8 cellular contexts compared by ENCODE assay signal in genomic region chr6:43668151-43669028, GRCh38. TPM values are rescaled to one million over a fixed set of nuclear protein-coding genes. Genes with fewer than 3 reads are reported as not detected.
A peak's percentile ranks its signal among the peaks of the same experiment; 100 is the strongest.
DNase-seq lines count a peak whose midpoint lies in the region; ATAC-seq and TF ChIP-seq lines count a peak whose summit lies in the region.

No MANE protein-coding gene starts in this region.

- H3K4me3 ChIP-seq in mucosa of descending colon = no peak overlapping the region

- H3K27me3 Mint-ChIP-seq in activated CD4-positive, alpha-beta T cell treated with anti-CD3 and anti-CD28 coated beads, Interleukin-2, amount 10 ng/mL, durations not matched to agents 7 days and 5 days = no peaks in the 10 kb centered on the region
- H3K27me3 Mint-ChIP-seq in endothelial cell (ENCODE audit: unreplicated experiment) = peaks cover 13% of the 10 kb centered on the region
- no peaks in the 10 kb centered on the region for H3K27me3 Mint-ChIP-seq in stimulated activated naive CD8-positive, alpha-beta T cell treated with anti-CD3 and anti-CD28 coated beads, Interleukin-15, amount 100 ng/mL, for 72 hours

- H3K36me3 Mint-ChIP-seq in activated CD4-positive, alpha-beta T cell treated with anti-CD3 and anti-CD28 coated beads, Interleukin-2, amount 10 ng/mL, durations not matched to agents 7 days and 5 days (ENCODE audit: low read depth) = peaks cover 19% of the 10 kb centered on the region
- peaks cover 7% of the 10 kb centered on the region for H3K36me3 Mint-ChIP-seq in endothelial cell (ENCODE audit: low read depth, unreplicated experiment)

- POLR2A ChIA-PET in activated CD4-positive, alpha-beta T cell treated with anti-CD3 and anti-CD28 coated beads, Interleukin-2, amount 10 ng/mL, durations not matched to agents 7 days and 5 days (lab: Charles Lee) = interaction anchor here (0.7 kb wide), 1 partner anchor 106 kb away, joined by 3 read pairs; no protein-coding TSS in a partner anchor

- DNase-seq in DMS79 treated with DMSO at 0.1 percent for 48 hours (lab: John Stamatoyannopoulos, UW) = peak; percentile 94
- DNase-seq in NCI-H2227 treated with DMSO at 0.1 percent for 48 hours (lab: John Stamatoyannopoulos, UW) = peak; percentile 26
- DNase-seq in activated CD4-positive, alpha-beta T cell treated with anti-CD3 and anti-CD28 coated beads, Interleukin-2, amount 10 ng/mL, durations not matched to agents 7 days and 5 days = peak; percentile 41
- DNase-seq in endothelial cell (ENCODE audit: low spot score) = peak; percentile 70
- DNase-seq in mucosa of descending colon = peak; percentile 62 to 81 (median 69)
- DNase-seq in stimulated activated naive CD8-positive, alpha-beta T cell treated with anti-CD3 and anti-CD28 coated beads, Interleukin-15, amount 100 ng/mL, for 72 hours = peak; percentile 60 to 65

- peaks cover 34% of the 10 kb centered on the region for H3K4me1 ChIP-seq in mucosa of descending colon (ENCODE audit: low read depth)

- no peaks in the 10 kb centered on the region for H3K9me3 Mint-ChIP-seq in activated CD4-positive, alpha-beta T cell treated with anti-CD3 and anti-CD28 coated beads, Interleukin-2, amount 10 ng/mL, durations not matched to agents 7 days and 5 days
- H3K9me3 Mint-ChIP-seq in endothelial cell (ENCODE audit: unreplicated experiment) = no peaks in the 10 kb centered on the region
- H3K9me3 Mint-ChIP-seq in stimulated activated naive CD8-positive, alpha-beta T cell treated with anti-CD3 and anti-CD28 coated beads, Interleukin-15, amount 100 ng/mL, for 72 hours = no peaks in the 10 kb centered on the region

- no peaks in the 10 kb centered on the region for H3K9me3 ChIP-seq in mucosa of descending colon

- TF ChIP-seq CTCF in endothelial cell (IDR thresholded peaks at IDR 0.05; ENCODE audit: unreplicated experiment) (peak; percentile 41), mucosa of descending colon (IDR thresholded peaks at IDR 0.05) (peak; percentile 43)

- intact Hi-C loops in mucosa of descending colon (cut with DNase I, micrococcal nuclease) = loop anchor here in 1 of 2 donors (10.0 kb wide), 2 partner anchors 96 to 406 kb away; no protein-coding TSS in a partner anchor

- H3K36me3 ChIP-seq in mucosa of descending colon (ENCODE audit: low read depth) = no peaks in the 10 kb centered on the region

- CTCF ChIA-PET in activated CD4-positive, alpha-beta T cell treated with anti-CD3 and anti-CD28 coated beads, Interleukin-2, amount 10 ng/mL, durations not matched to agents 7 days and 5 days (lab: Charles Lee) = interaction anchor here (0.9 to 6.9 kb wide), 15 partner anchors 11 to 411 kb away, joined by 3 to 46 read pairs (median 4); partner anchors contain the start of gene MAD2L1BP

- H3K27ac Mint-ChIP-seq in activated CD4-positive, alpha-beta T cell treated with anti-CD3 and anti-CD28 coated beads, Interleukin-2, amount 10 ng/mL, durations not matched to agents 7 days and 5 days = peak overlapping the region; percentile 69
- no peak overlapping the region for H3K27ac Mint-ChIP-seq in endothelial cell (ENCODE audit: unreplicated experiment)
- H3K27ac Mint-ChIP-seq in stimulated activated naive CD8-positive, alpha-beta T cell treated with anti-CD3 and anti-CD28 coated beads, Interleukin-15, amount 100 ng/mL, for 72 hours = no peak overlapping the region

- peaks cover 42% of the 10 kb centered on the region for H3K4me1 Mint-ChIP-seq in activated CD4-positive, alpha-beta T cell treated with anti-CD3 and anti-CD28 coated beads, Interleukin-2, amount 10 ng/mL, durations not matched to agents 7 days and 5 days
- H3K4me1 Mint-ChIP-seq in endothelial cell (ENCODE audit: unreplicated experiment) = peaks cover 7% of the 10 kb centered on the region
- peaks cover 56% of the 10 kb centered on the region for H3K4me1 Mint-ChIP-seq in stimulated activated naive CD8-positive, alpha-beta T cell treated with anti-CD3 and anti-CD28 coated beads, Interleukin-15, amount 100 ng/mL, for 72 hours

- H3K4me3 Mint-ChIP-seq in activated CD4-positive, alpha-beta T cell treated with anti-CD3 and anti-CD28 coated beads, Interleukin-2, amount 10 ng/mL, durations not matched to agents 7 days and 5 days = no peak overlapping the region
- peak overlapping the region; percentile 25 for H3K4me3 Mint-ChIP-seq in endothelial cell (ENCODE audit: unreplicated experiment)
- H3K4me3 Mint-ChIP-seq in stimulated activated naive CD8-positive, alpha-beta T cell treated with anti-CD3 and anti-CD28 coated beads, Interleukin-15, amount 100 ng/mL, for 72 hours = peak overlapping the region; percentile 29 to 67

- ATAC-seq in HG02642 (IDR thresholded peaks at IDR 0.05; ENCODE audit: poor library complexity, unreplicated experiment) = peak; percentile 48
- ATAC-seq in mucosa of descending colon = peak; percentile 65
- ATAC-seq in stimulated activated naive CD8-positive, alpha-beta T cell treated with anti-CD3 and anti-CD28 coated beads, Interleukin-15, amount 100 ng/mL, for 72 hours = peak; percentile 74
- ATAC-seq in GM18909 (IDR thresholded peaks at IDR 0.05; ENCODE audit: poor library complexity, unreplicated experiment) = no peak

RNA-seq across cellular contexts. Expression of gene MRPS18A, which starts 19.2 kb away (rescaled TPM):
- total RNA-seq in activated CD4-positive, alpha-beta T cell treated with anti-CD3 and anti-CD28 coated beads, Interleukin-2, amount 10 ng/mL, durations not matched to agents 7 days and 5 days = 10 to 100 TPM; 37.3 to 46.4 TPM
- total RNA-seq in endothelial cell (ENCODE audit: unreplicated experiment) (45.5 TPM), mucosa of descending colon (10 to 100 TPM; 36.9 to 65.7 (median 61.9) TPM)

RNA-seq across cellular contexts. Expression of gene RSPH9, which starts 23.6 kb away (rescaled TPM):
- not detected for total RNA-seq in activated CD4-positive, alpha-beta T cell treated with anti-CD3 and anti-CD28 coated beads, Interleukin-2, amount 10 ng/mL, durations not matched to agents 7 days and 5 days
- total RNA-seq in endothelial cell (ENCODE audit: unreplicated experiment) = not detected
- total RNA-seq in mucosa of descending colon = under 1 TPM in 1 of 3 donors, not detected in 2; 0.12 TPM

RNA-seq across cellular contexts. Expression of gene MAD2L1BP, which starts 32.8 kb away (rescaled TPM):
- total RNA-seq in activated CD4-positive, alpha-beta T cell treated with anti-CD3 and anti-CD28 coated beads, Interleukin-2, amount 10 ng/mL, durations not matched to agents 7 days and 5 days = 10 to 100 TPM; 41.8 to 44.3 TPM
- total RNA-seq in endothelial cell (ENCODE audit: unreplicated experiment) = 26.8 TPM
- total RNA-seq in mucosa of descending colon = 10 to 100 TPM; 25.7 to 51.4 (median 41.4) TPM

RNA-seq across cellular contexts. Expression of gene GTPBP2, which starts 39.3 kb away (rescaled TPM):
- total RNA-seq in activated CD4-positive, alpha-beta T cell treated with anti-CD3 and anti-CD28 coated beads, Interleukin-2, amount 10 ng/mL, durations not matched to agents 7 days and 5 days = 10 to 100 TPM; 91.9 to 98.3 TPM
- total RNA-seq in endothelial cell (ENCODE audit: unreplicated experiment) = 76.6 TPM
- 100 to 1,000 TPM in 1 of 3 donors, 10 to 100 TPM in 2; 61.1 to 100 (median 82.1) TPM for total RNA-seq in mucosa of descending colon

Comparison
In these comparisons a context has a peak if more than half of its experiments do, and no peak if none do; other contexts are left out.
1. DNase-seq: peak in every context shown above with its lines; median percentile 94 in DMS79 treated with DMSO at 0.1 percent for 48 hours; 70 in endothelial cell; 69 in mucosa of descending colon; 62 in stimulated activated naive CD8-positive, alpha-beta T cell treated with anti-CD3 and anti-CD28 coated beads, Interleukin-15, amount 100 ng/mL, for 72 hours; 41 in activated CD4-positive, alpha-beta T cell treated with anti-CD3 and anti-CD28 coated beads, Interleukin-2, amount 10 ng/mL, durations not matched to agents 7 days and 5 days; 26 in NCI-H2227 treated with DMSO at 0.1 percent for 48 hours.